Comparison of ENCODE assay signal across 43 cellular contexts in the genomic region with DNA sequence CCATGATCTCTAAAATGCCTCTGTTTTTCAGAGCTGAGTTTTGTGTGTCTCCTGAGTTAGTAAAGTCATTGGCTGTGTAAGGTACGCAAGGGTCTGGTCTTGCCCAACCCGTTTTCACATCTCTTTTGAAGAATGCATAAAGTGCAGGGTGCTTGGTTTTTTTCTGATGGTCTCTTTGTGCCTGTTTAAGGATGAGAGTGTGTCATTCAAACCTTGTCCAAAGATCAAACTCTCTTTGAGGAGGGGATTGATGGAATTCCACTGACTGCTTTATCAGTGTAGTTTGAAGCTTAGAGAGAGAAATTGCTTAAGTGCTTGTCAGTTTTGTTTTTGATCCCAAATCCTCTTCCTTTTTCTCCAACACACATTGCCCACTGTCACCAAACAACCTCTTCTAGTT. TPM values are rescaled to one million over a fixed set of nuclear protein-coding genes. Genes with fewer than 3 reads are reported as not detected.
"Had no signal": no experiment of that assay in that cellular context is flagged by ENCODE, and none has a peak within 500 bp of the region (broad histone marks: within the 10 kb centered on the region; RNA-seq: fewer than 3 reads in every experiment).

No MANE protein-coding gene starts in this region.

- H3K36me3 ChIP-seq: adrenal gland, ascending aorta, brain microvascular endothelial cell, breast epithelium, cardiac muscle cell had no signal

- ATAC-seq: activated naive CD4-positive, alpha-beta T cell treated with anti-CD3 and anti-CD28 coated beads, Interleukin-2, amount 50 U/mL, for 72 hours; activated naive CD8-positive, alpha-beta T cell treated with anti-CD3 and anti-CD28 coated beads, Interleukin-2, amount 50 U/mL, for 24 hours; activated T-cell treated with anti-CD3 and anti-CD28 coated beads, Interleukin-2, amount 50 U/mL, for 4 hours; activated T-cell treated with anti-CD3 and anti-CD28 coated beads, Interleukin-2, amount 50 U/mL, for 72 hours; activated T-helper 17 cell treated with anti-CD3 and anti-CD28 coated beads, Interleukin-2, amount 50 U/mL, for 72 hours; body of pancreas had no signal

- H3K9me3 Mint-ChIP-seq: activated naive CD4-positive, alpha-beta T cell treated with anti-CD3 and anti-CD28 coated beads for 36 hours; activated naive CD4-positive, alpha-beta T cell treated with anti-CD3 and anti-CD28 coated beads, Interleukin-2, amount 10 ng/mL, durations not matched to agents 7 days and 5 days; activated naive CD8-positive, alpha-beta T cell treated with anti-CD3 and anti-CD28 coated beads for 36 hours; activated naive CD8-positive, alpha-beta T cell treated with anti-CD3 and anti-CD28 coated beads, Interleukin-2, amount 10 ng/mL, durations not matched to agents 7 days and 5 days; activated naive CD8-positive, alpha-beta T cell treated with anti-CD3 and anti-CD28 coated beads, Interleukin-2, amount 50 U/mL, for 24 hours; activated T-cell treated with anti-CD3 and anti-CD28 coated beads, Interleukin-2, amount 50 U/mL, for 24 hours; activated T-cell treated with anti-CD3 and anti-CD28 coated beads, Interleukin-2, amount 50 U/mL, for 4 hours; activated T-cell treated with anti-CD3 and anti-CD28 coated beads, Interleukin-2, amount 50 U/mL, for 72 hours; activated T-helper 1 cell treated with anti-CD3 and anti-CD28 coated beads, Interleukin-12 subunit alpha, Interleukin-12 subunit beta, Interleukin-2, Interleukin-4 antibody, amounts not matched to agents 30 ng/mL and 10 ng/mL and 1 ng/mL, durations not matched to agents 14 hours and 24 hours and 36 hours; activated T-helper 17 cell treated with anti-CD3 and anti-CD28 coated beads, Interleukin-2, amount 50 U/mL, for 72 hours; activated T-helper 2 cell treated with anti-CD3 and anti-CD28 coated beads, Interferon-gamma antibody, Interleukin-2, Interleukin-4, amounts not matched to agents 10 μg/mL and 5 μg/mL and 100 μg/mL, durations not matched to agents 14 hours and 24 hours and 36 hours; central memory CD8-positive, alpha-beta T cell had no signal

- DNase-seq: activated effector memory CD4-positive, alpha-beta T cell treated with anti-CD3 and anti-CD28 coated beads, Interleukin-2, amount 50 U/mL, for 16 hours; activated effector memory CD4-positive, alpha-beta T cell treated with Interleukin-2 at 50 U/mL for 16 hours; activated gamma-delta T cell; activated gamma-delta T cell treated with Interleukin-2 at 50 U/mL for 16 hours; activated naive CD4-positive, alpha-beta T cell; activated naive CD4-positive, alpha-beta T cell treated with anti-CD3 and anti-CD28 coated beads for 36 hours; activated naive CD4-positive, alpha-beta T cell treated with anti-CD3 and anti-CD28 coated beads, Interleukin-2, amount 10 ng/mL, durations not matched to agents 7 days and 5 days; activated naive CD4-positive, alpha-beta T cell treated with anti-CD3 and anti-CD28 coated beads, Interleukin-2, amount 50 U/mL, for 16 hours; activated naive CD4-positive, alpha-beta T cell treated with Interleukin-2 at 50 U/mL for 16 hours; activated naive CD8-positive, alpha-beta T cell treated with anti-CD3 and anti-CD28 coated beads for 36 hours; activated naive CD8-positive, alpha-beta T cell treated with anti-CD3 and anti-CD28 coated beads, Interleukin-2, amount 10 ng/mL, durations not matched to agents 7 days and 5 days; activated naive CD8-positive, alpha-beta T cell treated with anti-CD3 and anti-CD28 coated beads, Interleukin-2, amount 50 U/mL, for 24 hours; activated T-cell treated with anti-CD3 and anti-CD28 coated beads, Interleukin-2, amount 50 U/mL, for 24 hours; activated T-cell treated with anti-CD3 and anti-CD28 coated beads, Interleukin-2, amount 50 U/mL, for 4 hours; activated T-cell treated with anti-CD3 and anti-CD28 coated beads, Interleukin-2, amount 50 U/mL, for 48 hours; activated T-cell treated with anti-CD3 and anti-CD28 coated beads, Interleukin-2, amount 50 U/mL, for 72 hours; adrenal gland; amniotic stem cell; amygdala; anterior cingulate cortex; aorta; body of pancreas; brain microvascular endothelial cell; caudate nucleus; central memory CD4-positive, alpha-beta T cell; cerebellar nuclear complex had no signal

- H3K4me3 Mint-ChIP-seq: activated naive CD4-positive, alpha-beta T cell treated with anti-CD3 and anti-CD28 coated beads for 36 hours; activated naive CD4-positive, alpha-beta T cell treated with anti-CD3 and anti-CD28 coated beads, Interleukin-2, amount 10 ng/mL, durations not matched to agents 7 days and 5 days; activated naive CD4-positive, alpha-beta T cell treated with anti-CD3 and anti-CD28 coated beads, Interleukin-2, amount 50 U/mL, for 24 hours; activated naive CD8-positive, alpha-beta T cell; activated naive CD8-positive, alpha-beta T cell treated with anti-CD3 and anti-CD28 coated beads for 36 hours; activated naive CD8-positive, alpha-beta T cell treated with anti-CD3 and anti-CD28 coated beads, Interleukin-2, amount 10 ng/mL, durations not matched to agents 7 days and 5 days; activated naive CD8-positive, alpha-beta T cell treated with anti-CD3 and anti-CD28 coated beads, Interleukin-2, amount 50 U/mL, for 24 hours; activated T-cell treated with anti-CD3 and anti-CD28 coated beads, Interleukin-2, amount 50 U/mL, for 24 hours; activated T-cell treated with anti-CD3 and anti-CD28 coated beads, Interleukin-2, amount 50 U/mL, for 4 hours; activated T-cell treated with anti-CD3 and anti-CD28 coated beads, Interleukin-2, amount 50 U/mL, for 72 hours; activated T-helper 1 cell treated with anti-CD3 and anti-CD28 coated beads, Interleukin-12 subunit alpha, Interleukin-12 subunit beta, Interleukin-2, Interleukin-4 antibody, amounts not matched to agents 30 ng/mL and 10 ng/mL and 1 ng/mL, durations not matched to agents 14 hours and 24 hours and 36 hours; activated T-helper 17 cell treated with anti-CD3 and anti-CD28 coated beads, Interleukin-2, amount 50 U/mL, for 72 hours; brain; central memory CD8-positive, alpha-beta T cell had no signal

- H3K9me3 ChIP-seq: adrenal gland, ascending aorta, body of pancreas, breast epithelium had no signal

- H3K27me3 ChIP-seq: adrenal gland, ascending aorta, body of pancreas, brain microvascular endothelial cell, breast epithelium, cardiac muscle cell had no signal

- H3K4me1 ChIP-seq: adrenal gland, ascending aorta, body of pancreas, breast epithelium had no signal

- H3K27ac Mint-ChIP-seq: activated naive CD4-positive, alpha-beta T cell treated with anti-CD3 and anti-CD28 coated beads for 36 hours; activated naive CD4-positive, alpha-beta T cell treated with anti-CD3 and anti-CD28 coated beads, Interleukin-2, amount 10 ng/mL, durations not matched to agents 7 days and 5 days; activated naive CD4-positive, alpha-beta T cell treated with anti-CD3 and anti-CD28 coated beads, Interleukin-2, amount 50 U/mL, for 24 hours; activated naive CD4-positive, alpha-beta T cell treated with anti-CD3 and anti-CD28 coated beads, Interleukin-2, amount 50 U/mL, for 72 hours; activated naive CD8-positive, alpha-beta T cell; activated naive CD8-positive, alpha-beta T cell treated with anti-CD3 and anti-CD28 coated beads for 36 hours; activated naive CD8-positive, alpha-beta T cell treated with anti-CD3 and anti-CD28 coated beads, Interleukin-2, amount 10 ng/mL, durations not matched to agents 7 days and 5 days; activated naive CD8-positive, alpha-beta T cell treated with anti-CD3 and anti-CD28 coated beads, Interleukin-2, amount 50 U/mL, for 24 hours; activated T-cell treated with anti-CD3 and anti-CD28 coated beads, Interleukin-2, amount 50 U/mL, for 24 hours; activated T-cell treated with anti-CD3 and anti-CD28 coated beads, Interleukin-2, amount 50 U/mL, for 72 hours; activated T-helper 1 cell treated with anti-CD3 and anti-CD28 coated beads, Interleukin-12 subunit alpha, Interleukin-12 subunit beta, Interleukin-2, Interleukin-4 antibody, amounts not matched to agents 30 ng/mL and 10 ng/mL and 1 ng/mL, durations not matched to agents 14 hours and 24 hours and 36 hours; activated T-helper 17 cell treated with anti-CD3 and anti-CD28 coated beads, Interleukin-2, amount 50 U/mL, for 72 hours; activated T-helper 2 cell treated with anti-CD3 and anti-CD28 coated beads, Interferon-gamma antibody, Interleukin-2, Interleukin-4, amounts not matched to agents 10 μg/mL and 5 μg/mL and 100 μg/mL, durations not matched to agents 14 hours and 24 hours and 36 hours; brain had no signal

- H3K27ac ChIP-seq: adrenal gland, ascending aorta, body of pancreas, brain microvascular endothelial cell, breast epithelium, cardiac muscle cell had no signal

- H3K27me3 Mint-ChIP-seq: activated naive CD4-positive, alpha-beta T cell treated with anti-CD3 and anti-CD28 coated beads, Interleukin-2, amount 10 ng/mL, durations not matched to agents 7 days and 5 days had no signal

- H3K36me3 Mint-ChIP-seq: activated naive CD4-positive, alpha-beta T cell treated with anti-CD3 and anti-CD28 coated beads, Interleukin-2, amount 10 ng/mL, durations not matched to agents 7 days and 5 days; activated naive CD4-positive, alpha-beta T cell treated with anti-CD3 and anti-CD28 coated beads, Interleukin-2, amount 50 U/mL, for 24 hours; activated naive CD4-positive, alpha-beta T cell treated with anti-CD3 and anti-CD28 coated beads, Interleukin-2, amount 50 U/mL, for 72 hours; activated naive CD8-positive, alpha-beta T cell; activated naive CD8-positive, alpha-beta T cell treated with anti-CD3 and anti-CD28 coated beads for 36 hours; activated naive CD8-positive, alpha-beta T cell treated with anti-CD3 and anti-CD28 coated beads, Interleukin-2, amount 10 ng/mL, durations not matched to agents 7 days and 5 days; brain had no signal

- FAIRE-seq: astrocyte, bronchial epithelial cell had no signal

- H3K4me3 ChIP-seq: adrenal gland, ascending aorta, body of pancreas, breast epithelium, cardiac muscle cell had no signal

- H3K4me1 Mint-ChIP-seq: activated naive CD4-positive, alpha-beta T cell treated with anti-CD3 and anti-CD28 coated beads, Interleukin-2, amount 10 ng/mL, durations not matched to agents 7 days and 5 days; activated naive CD4-positive, alpha-beta T cell treated with anti-CD3 and anti-CD28 coated beads, Interleukin-2, amount 50 U/mL, for 24 hours; activated naive CD8-positive, alpha-beta T cell treated with anti-CD3 and anti-CD28 coated beads for 36 hours; activated naive CD8-positive, alpha-beta T cell treated with anti-CD3 and anti-CD28 coated beads, Interleukin-2, amount 10 ng/mL, durations not matched to agents 7 days and 5 days; activated naive CD8-positive, alpha-beta T cell treated with anti-CD3 and anti-CD28 coated beads, Interleukin-2, amount 50 U/mL, for 24 hours; activated T-helper 17 cell treated with anti-CD3 and anti-CD28 coated beads, Interleukin-2, amount 50 U/mL, for 72 hours; brain; central memory CD8-positive, alpha-beta T cell had no signal

RNA-seq across cellular contexts. Expression of gene C8B, which starts 20.0 kb away (rescaled TPM):
- total RNA-seq: activated naive CD4-positive, alpha-beta T cell treated with anti-CD3 and anti-CD28 coated beads for 36 hours; activated naive CD4-positive, alpha-beta T cell treated with anti-CD3 and anti-CD28 coated beads, Interleukin-2, amount 50 U/mL, for 72 hours; activated naive CD8-positive, alpha-beta T cell treated with anti-CD3 and anti-CD28 coated beads for 36 hours; activated naive CD8-positive, alpha-beta T cell treated with anti-CD3 and anti-CD28 coated beads, Interleukin-2, amount 10 ng/mL, durations not matched to agents 7 days and 5 days; activated T-cell treated with anti-CD3 and anti-CD28 coated beads, Interleukin-2, amount 50 U/mL, for 4 hours; activated T-cell treated with anti-CD3 and anti-CD28 coated beads, Interleukin-2, amount 50 U/mL, for 72 hours; activated T-helper 1 cell treated with anti-CD3 and anti-CD28 coated beads, Interleukin-12 subunit alpha, Interleukin-12 subunit beta, Interleukin-2, Interleukin-4 antibody, amounts not matched to agents 30 ng/mL and 10 ng/mL and 1 ng/mL, durations not matched to agents 14 hours and 24 hours and 36 hours; activated T-helper 17 cell treated with anti-CD3 and anti-CD28 coated beads, Interleukin-2, amount 50 U/mL, for 72 hours; activated T-helper 2 cell treated with anti-CD3 and anti-CD28 coated beads, Interferon-gamma antibody, Interleukin-2, Interleukin-4, amounts not matched to agents 10 μg/mL and 5 μg/mL and 100 μg/mL, durations not matched to agents 14 hours and 24 hours and 36 hours; adrenal gland; aorta; astrocyte; body of pancreas; breast epithelium; bronchial epithelial cell; cardiac muscle cell; cardiac septum; cerebellum; chondrocyte had no signal
- polyA plus RNA-seq: adipose tissue, aorta, cardiac muscle cell had no signal
